12 cellular contexts compared by ENCODE assay signal in genomic region chr10:6064726-6065125, GRCh38. TPM values are rescaled to one million over a fixed set of nuclear protein-coding genes. Genes with fewer than 3 reads are reported as not detected.
DNase-seq lines count a peak whose midpoint lies in the region; ATAC-seq and TF ChIP-seq lines count a peak whose summit lies in the region.
"Not testable (repeated sequence)": the region's sequence is repeated elsewhere in the genome, so short reads cannot be mapped to it uniquely, and the experiment has no call there.
"Had no signal": no experiment of that assay in that cellular context is flagged by ENCODE, and none has a peak within 500 bp of the region (broad histone marks: within the 10 kb centered on the region; RNA-seq: fewer than 3 reads in every experiment).

No MANE protein-coding gene starts in this region.

- not testable (repeated sequence) for TF ChIP-seq CTCF in OCI-LY1 (IDR thresholded peaks at IDR 0.05; ENCODE audit: low read length)

- not testable (repeated sequence) for H3K27ac Mint-ChIP-seq in activated CD4-positive, alpha-beta T cell treated with anti-CD3 and anti-CD28 coated beads for 36 hours
- peak overlapping the region; percentile 90 for H3K27ac Mint-ChIP-seq in activated CD8-positive, alpha-beta T cell treated with anti-CD3 and anti-CD28 coated beads, Interleukin-2, amount 10 ng/mL, durations not matched to agents 7 days and 5 days
- peak overlapping the region; percentile 73 for H3K27ac Mint-ChIP-seq in activated T-helper 17 cell treated with anti-CD3 and anti-CD28 coated beads, Interleukin-2, amount 50 U/mL, for 72 hours
- H3K27ac Mint-ChIP-seq in activated naive CD8-positive, alpha-beta T cell treated with anti-CD3 and anti-CD28 coated beads, Interleukin-2, amount 50 U/mL, for 24 hours, result peak overlapping the region; percentile 99

- H3K9me3 ChIP-seq in BLaER1 treated with 17β-estradiol and CSF1 and Interleukin-3, amounts not matched to agents 10 nM and 100 nM (replicated peaks in 1 of 11); OCI-LY1 (ENCODE audit: low read length): not testable (repeated sequence)

- intact Hi-C loops in activated CD4-positive, alpha-beta T cell treated with anti-CD3 and anti-CD28 coated beads for 36 hours (cut with DNase I, micrococcal nuclease); posterior vena cava (cut with DNase I): not testable (repeated sequence)

- not testable (repeated sequence) for H3K27me3 Mint-ChIP-seq in activated CD4-positive, alpha-beta T cell treated with anti-CD3 and anti-CD28 coated beads for 36 hours; activated CD8-positive, alpha-beta T cell treated with anti-CD3 and anti-CD28 coated beads, Interleukin-2, amount 10 ng/mL, durations not matched to agents 7 days and 5 days (ENCODE audit: low read depth); activated T-helper 17 cell treated with anti-CD3 and anti-CD28 coated beads, Interleukin-2, amount 50 U/mL, for 72 hours; activated naive CD8-positive, alpha-beta T cell treated with anti-CD3 and anti-CD28 coated beads, Interleukin-2, amount 50 U/mL, for 24 hours

- H3F3A ChIP-seq in OCI-LY1 (ENCODE audit: insufficient read depth, low read length), result not testable (repeated sequence)

- H3K36me3 ChIP-seq in BLaER1 treated with 17β-estradiol and CSF1 and Interleukin-3, amounts not matched to agents 10 nM and 100 nM; OCI-LY1 (ENCODE audit: insufficient read depth, low read length): not testable (repeated sequence)

- not testable (repeated sequence) for DNase-seq in activated CD4-positive, alpha-beta T cell treated with anti-CD3 and anti-CD28 coated beads for 36 hours; activated naive CD8-positive, alpha-beta T cell treated with anti-CD3 and anti-CD28 coated beads, Interleukin-2, amount 50 U/mL, for 24 hours
- DNase-seq in activated CD8-positive, alpha-beta T cell treated with anti-CD3 and anti-CD28 coated beads, Interleukin-2, amount 10 ng/mL, durations not matched to agents 7 days and 5 days, result peak; percentile 12
- DNase-seq in posterior vena cava (ENCODE audit: low spot score), result peak; percentile 16

- H3K27ac ChIP-seq in BLaER1 treated with 17β-estradiol and CSF1 and Interleukin-3, amounts not matched to agents 10 nM and 100 nM, result not testable (repeated sequence)
- peak overlapping the region; percentile 100 for H3K27ac ChIP-seq in OCI-LY1 (ENCODE audit: low read depth, low read length, poor library complexity, severe bottlenecking)

- POLR2A ChIA-PET in activated CD4-positive, alpha-beta T cell treated with anti-CD3 and anti-CD28 coated beads for 36 hours (lab: Charles Lee), result not testable (repeated sequence)
- POLR2A ChIA-PET in activated CD8-positive, alpha-beta T cell treated with anti-CD3 and anti-CD28 coated beads, Interleukin-2, amount 10 ng/mL, durations not matched to agents 7 days and 5 days (lab: Charles Lee), result interaction anchor here (0.5 kb wide), 1 partner anchor 46 kb away, joined by 3 read pairs; no protein-coding TSS in a partner anchor

- CTCF ChIA-PET in activated CD4-positive, alpha-beta T cell treated with anti-CD3 and anti-CD28 coated beads for 36 hours (lab: Charles Lee), result interaction anchor here (1.9 kb wide), 1 partner anchor 8 kb away, joined by 7 read pairs; no protein-coding TSS in a partner anchor
- CTCF ChIA-PET in activated CD8-positive, alpha-beta T cell treated with anti-CD3 and anti-CD28 coated beads, Interleukin-2, amount 10 ng/mL, durations not matched to agents 7 days and 5 days (lab: Charles Lee), result interaction anchor here (3.8 kb wide), 1 partner anchor 19 kb away, joined by 16 read pairs; no protein-coding TSS in a partner anchor

- H3K36me3 Mint-ChIP-seq in activated CD4-positive, alpha-beta T cell treated with anti-CD3 and anti-CD28 coated beads for 36 hours (ENCODE audit: low read depth), result peaks cover 26% of the 10 kb centered on the region
- peaks cover 18% of the 10 kb centered on the region for H3K36me3 Mint-ChIP-seq in activated CD8-positive, alpha-beta T cell treated with anti-CD3 and anti-CD28 coated beads, Interleukin-2, amount 10 ng/mL, durations not matched to agents 7 days and 5 days (ENCODE audit: low read depth)
- H3K36me3 Mint-ChIP-seq in activated T-helper 17 cell treated with anti-CD3 and anti-CD28 coated beads, Interleukin-2, amount 50 U/mL, for 72 hours (ENCODE audit: low read depth), result peaks cover 32% of the 10 kb centered on the region
- peaks cover 26% of the 10 kb centered on the region for H3K36me3 Mint-ChIP-seq in activated naive CD8-positive, alpha-beta T cell treated with anti-CD3 and anti-CD28 coated beads, Interleukin-2, amount 50 U/mL, for 24 hours (ENCODE audit: low read depth)

- H3K79me2 ChIP-seq in OCI-LY1 (ENCODE audit: insufficient read depth, low read length), result peaks cover 17% of the 10 kb centered on the region

- H3K9ac ChIP-seq in BLaER1 treated with 17β-estradiol and CSF1 and Interleukin-3, amounts not matched to agents 10 nM and 100 nM; OCI-LY1 (ENCODE audit: low read length): not testable (repeated sequence)

- not testable (repeated sequence) for H3K4me3 ChIP-seq in BLaER1 treated with 17β-estradiol and CSF1 and Interleukin-3, amounts not matched to agents 10 nM and 100 nM; OCI-LY1 (ENCODE audit: low read depth, low read length, poor library complexity, severe bottlenecking)

- peaks cover 61% of the 10 kb centered on the region for H3K4me1 Mint-ChIP-seq in activated CD4-positive, alpha-beta T cell treated with anti-CD3 and anti-CD28 coated beads for 36 hours
- peaks cover 74% of the 10 kb centered on the region for H3K4me1 Mint-ChIP-seq in activated CD8-positive, alpha-beta T cell treated with anti-CD3 and anti-CD28 coated beads, Interleukin-2, amount 10 ng/mL, durations not matched to agents 7 days and 5 days (ENCODE audit: low read depth)
- peaks cover 34% of the 10 kb centered on the region for H3K4me1 Mint-ChIP-seq in activated T-helper 17 cell treated with anti-CD3 and anti-CD28 coated beads, Interleukin-2, amount 50 U/mL, for 72 hours
- peaks cover 72% of the 10 kb centered on the region for H3K4me1 Mint-ChIP-seq in activated naive CD8-positive, alpha-beta T cell treated with anti-CD3 and anti-CD28 coated beads, Interleukin-2, amount 50 U/mL, for 24 hours

- not testable (repeated sequence) for H3K27me3 ChIP-seq in BLaER1 treated with 17β-estradiol and CSF1 and Interleukin-3, amounts not matched to agents 10 nM and 100 nM; OCI-LY1 (ENCODE audit: insufficient read depth, low read length)

- H2AFZ ChIP-seq in OCI-LY1 (ENCODE audit: low read length), result not testable (repeated sequence)

- peak overlapping the region; percentile 16 for H3K4me3 Mint-ChIP-seq in activated CD4-positive, alpha-beta T cell treated with anti-CD3 and anti-CD28 coated beads for 36 hours
- H3K4me3 Mint-ChIP-seq in activated CD8-positive, alpha-beta T cell treated with anti-CD3 and anti-CD28 coated beads, Interleukin-2, amount 10 ng/mL, durations not matched to agents 7 days and 5 days, result peak overlapping the region; percentile 48
- H3K4me3 Mint-ChIP-seq in activated T-helper 17 cell treated with anti-CD3 and anti-CD28 coated beads, Interleukin-2, amount 50 U/mL, for 72 hours, result peak overlapping the region; percentile 87
- peak overlapping the region; percentile 17 for H3K4me3 Mint-ChIP-seq in activated naive CD8-positive, alpha-beta T cell treated with anti-CD3 and anti-CD28 coated beads, Interleukin-2, amount 50 U/mL, for 24 hours

- H3K9me3 Mint-ChIP-seq in activated CD4-positive, alpha-beta T cell treated with anti-CD3 and anti-CD28 coated beads for 36 hours (ENCODE audit: low read depth); activated CD8-positive, alpha-beta T cell treated with anti-CD3 and anti-CD28 coated beads, Interleukin-2, amount 10 ng/mL, durations not matched to agents 7 days and 5 days (ENCODE audit: insufficient read depth); activated T-helper 17 cell treated with anti-CD3 and anti-CD28 coated beads, Interleukin-2, amount 50 U/mL, for 72 hours; activated naive CD8-positive, alpha-beta T cell treated with anti-CD3 and anti-CD28 coated beads, Interleukin-2, amount 50 U/mL, for 24 hours: not testable (repeated sequence)

- H3K4me1 ChIP-seq in BLaER1 treated with 17β-estradiol and CSF1 and Interleukin-3, amounts not matched to agents 10 nM and 100 nM, result peaks cover 60 to 89% (median 73%) of the 10 kb centered on the region in 10 experiments
- peaks cover 77% of the 10 kb centered on the region for H3K4me1 ChIP-seq in OCI-LY1 (ENCODE audit: insufficient read depth, low read length, severe bottlenecking)

- not testable (repeated sequence) for H3K9me2 ChIP-seq in OCI-LY1 (ENCODE audit: low read depth, low read length)

- not testable (repeated sequence) for ATAC-seq in activated CD4-positive, alpha-beta T cell treated with anti-CD3 and anti-CD28 coated beads for 36 hours; activated CD8-positive, alpha-beta T cell treated with anti-CD3 and anti-CD28 coated beads, Interleukin-2, amount 10 ng/mL, durations not matched to agents 7 days and 5 days; activated T-helper 17 cell treated with anti-CD3 and anti-CD28 coated beads, Interleukin-2, amount 50 U/mL, for 72 hours (replicated peaks); activated naive CD8-positive, alpha-beta T cell treated with anti-CD3 and anti-CD28 coated beads, Interleukin-2, amount 50 U/mL, for 24 hours

- H3K4me2 ChIP-seq in BLaER1 treated with 17β-estradiol and CSF1 and Interleukin-3, amounts not matched to agents 10 nM and 100 nM, result peak overlapping the region in 6 of 11 experiments; percentile 70 to 90 (median 80); a peak in 7 of 22 replicates
- not testable (repeated sequence) for H3K4me2 ChIP-seq in OCI-LY1 (ENCODE audit: low read length)

- H4K20me1 ChIP-seq in BLaER1 treated with 17β-estradiol and CSF1 and Interleukin-3, amounts not matched to agents 10 nM and 100 nM; OCI-LY1 (ENCODE audit: insufficient read depth, low read length): not testable (repeated sequence)

RNA-seq across cellular contexts. Expression of gene IL2RA, which starts 2.6 kb away (rescaled TPM):
- total RNA-seq in activated CD4-positive, alpha-beta T cell treated with anti-CD3 and anti-CD28 coated beads for 36 hours, result 100 to 1,000 TPM; 659 to 980 TPM
- 100 to 1,000 TPM; 174 to 177 TPM for total RNA-seq in activated CD8-positive, alpha-beta T cell treated with anti-CD3 and anti-CD28 coated beads, Interleukin-2, amount 10 ng/mL, durations not matched to agents 7 days and 5 days
- total RNA-seq in activated T-helper 17 cell treated with anti-CD3 and anti-CD28 coated beads, Interleukin-2, amount 50 U/mL, for 72 hours, result 1,000 to 10,000 TPM; 1,342 to 1,348 TPM
- total RNA-seq in posterior vena cava, result 1 to 10 TPM in 1 of 2 donors, under 1 TPM in 1; 0.81 to 6.4 TPM
- total RNA-seq: Daoy, G401, H4, IMR-90, NCI-H460 had no signal

RNA-seq across cellular contexts. Expression of gene RBM17, which starts 24.1 kb away (rescaled TPM):
- total RNA-seq in activated CD4-positive, alpha-beta T cell treated with anti-CD3 and anti-CD28 coated beads for 36 hours, result 100 to 1,000 TPM; 206 to 246 TPM
- total RNA-seq in activated CD8-positive, alpha-beta T cell treated with anti-CD3 and anti-CD28 coated beads, Interleukin-2, amount 10 ng/mL, durations not matched to agents 7 days and 5 days, result 100 to 1,000 TPM; 213 to 217 TPM
- total RNA-seq in activated T-helper 17 cell treated with anti-CD3 and anti-CD28 coated beads, Interleukin-2, amount 50 U/mL, for 72 hours, result 100 to 1,000 TPM; 157 to 253 TPM
- 10 to 100 TPM; 58.9 to 68.3 TPM for total RNA-seq in posterior vena cava

Comparison
In these comparisons a context has a peak if more than half of its experiments do, and no peak if none do; other contexts are left out.
1. H3K4me3 Mint-ChIP-seq: peak in every context shown above with its lines; median percentile 87 in activated T-helper 17 cell treated with anti-CD3 and anti-CD28 coated beads, Interleukin-2, amount 50 U/mL, for 72 hours; 48 in activated CD8-positive, alpha-beta T cell treated with anti-CD3 and anti-CD28 coated beads, Interleukin-2, amount 10 ng/mL, durations not matched to agents 7 days and 5 days; 17 in activated naive CD8-positive, alpha-beta T cell treated with anti-CD3 and anti-CD28 coated beads, Interleukin-2, amount 50 U/mL, for 24 hours; 16 in activated CD4-positive, alpha-beta T cell treated with anti-CD3 and anti-CD28 coated beads for 36 hours.
2. RNA of gene IL2RA, which starts 2.6 kb away (total RNA-seq): 1,342 to 1,348 TPM in activated T-helper 17 cell treated with anti-CD3 and anti-CD28 coated beads, Interleukin-2, amount 50 U/mL, for 72 hours, 659 to 980 TPM in activated CD4-positive, alpha-beta T cell treated with anti-CD3 and anti-CD28 coated beads for 36 hours and 174 to 177 TPM in activated CD8-positive, alpha-beta T cell treated with anti-CD3 and anti-CD28 coated beads, Interleukin-2, amount 10 ng/mL, durations not matched to agents 7 days and 5 days; 0.81 to 6.4 TPM in posterior vena cava; every median in the first group is over 10 times any median in the second.